1 cellular context compared by ENCODE assay signal in genomic region chr7:6614941-6615737, GRCh38.
TF ChIP-seq lines count a peak whose summit lies in the region.

ZNF853 (plus strand) TSS chr7:6615610; CDS start chr7:6616175, 565 bp downstream.

TF ChIP-seq in A549, 52 proteins besides CTCF, POLR2A, EP300 and RAD21 (continued from another document):
- TF ChIP-seq RFX5 (IDR thresholded peaks at IDR 0.05) (no peak), JUNB (IDR thresholded peaks at IDR 0.05) (no peak)
